Comparison of ENCODE assay signal across 8 cellular contexts in genomic region chr1:19209439-19209989, GRCh38. TPM values are rescaled to one million over a fixed set of nuclear protein-coding genes. Genes with fewer than 3 reads are reported as not detected.
DNase-seq lines count a peak whose midpoint lies in the region; ATAC-seq lines count a peak whose summit lies in the region.

No MANE protein-coding gene starts in this region.

- CTCF ChIA-PET in CD4-positive, alpha-beta memory T cell (lab: Charles Lee; ENCODE audit: partially characterized antibody): interaction anchor here (0.8 kb wide), 1 partner anchor 14 kb away, joined by 3 read pairs; no protein-coding TSS in a partner anchor

- no peaks in the 10 kb centered on the region for H3K36me3 ChIP-seq in CD4-positive, alpha-beta memory T cell (ENCODE audit: insufficient read depth, low read length)

- peak overlapping the region; percentile 95 for H3K27ac ChIP-seq in CD4-positive, alpha-beta memory T cell (ENCODE audit: low read depth, low read length)

- H3K4me3 ChIP-seq in CD4-positive, alpha-beta memory T cell (ENCODE audit: low read length in 2 of 2): peak overlapping the region; percentile 32 to 81

- POLR2A ChIA-PET in CD4-positive, alpha-beta memory T cell (lab: Charles Lee; ENCODE audit: partially characterized antibody): interaction anchor here (0.7 to 2.8 kb wide), 5 partner anchors 10 to 388 kb away, joined by 3 to 15 read pairs (median 3); partner anchors contain the start of genes EMC1 and MRTO4

- no peaks in the 10 kb centered on the region for H3K27me3 ChIP-seq in CD4-positive, alpha-beta memory T cell (ENCODE audit: insufficient read depth, low read length)

- H3K4me1 ChIP-seq in CD4-positive, alpha-beta memory T cell (ENCODE audit: insufficient read depth, low read length): peaks cover 77% of the 10 kb centered on the region

- H3K9me3 ChIP-seq in CD4-positive, alpha-beta memory T cell (ENCODE audit: control insufficient read depth in 1 of 2, low read length in 2 of 2): no peaks in the 10 kb centered on the region

- intact Hi-C loops in CD4-positive, alpha-beta memory T cell (cut with micrococcal nuclease): no loop called here

- peaks cover 0 to 2% (median 0%) of the 10 kb centered on the region in 8 donors for H3K9me3 Mint-ChIP-seq in CD4-positive, alpha-beta memory T cell

- ATAC-seq in GM19351 (IDR thresholded peaks at IDR 0.05; ENCODE audit: unreplicated experiment) (peak; percentile 51), HG03442 (IDR thresholded peaks at IDR 0.05; ENCODE audit: unreplicated experiment) (peak; percentile 48)

- DNase-seq in CD4-positive, alpha-beta memory T cell: peak in 1 of 5 donors; percentile 55
- DNase-seq in UCSD-AML1 (lab: John Stamatoyannopoulos, UW; ENCODE audit: unreplicated experiment) (peak; percentile 73), medulla oblongata (ENCODE audit: extremely low spot score) (peak; percentile 36), COLO829 (ENCODE audit: low spot score) (no peak)
- peak; percentile 17 for DNase-seq in effector CD4-positive, alpha-beta T cell
- peak; percentile 51 to 62 for DNase-seq in stimulated activated CD8-positive, alpha-beta memory T cell treated with anti-CD3 and anti-CD28 coated beads, Interleukin-2, amount 100 ng/mL, for 48 hours (ENCODE audit: low read depth in 2 of 2)

- H3K27ac Mint-ChIP-seq in CD4-positive, alpha-beta memory T cell: peak overlapping the region; percentile 91 to 99 (median 97)

- H3K36me3 Mint-ChIP-seq in CD4-positive, alpha-beta memory T cell: peaks cover 0 to 35% of the 10 kb centered on the region in 2 donors

- H3K4me1 Mint-ChIP-seq in CD4-positive, alpha-beta memory T cell: peaks cover 52 to 90% (median 72%) of the 10 kb centered on the region in 4 donors

- no peaks in the 10 kb centered on the region for H3K27me3 Mint-ChIP-seq in CD4-positive, alpha-beta memory T cell

- peak overlapping the region; percentile 90 to 99 (median 95) for H3K4me3 Mint-ChIP-seq in CD4-positive, alpha-beta memory T cell

RNA-seq across cellular contexts. Expression of gene UBR4, which starts 0.6 kb away (rescaled TPM):
- total RNA-seq in CD4-positive, alpha-beta memory T cell: 100 to 1,000 TPM; 152 to 154 TPM
- polyA plus RNA-seq in CD4-positive, alpha-beta memory T cell: 10 to 100 TPM in 1 of 2 donors, 1 to 10 TPM in 1; 3.8 to 26.9 TPM

RNA-seq across cellular contexts. Expression of gene EMC1, which starts 41.8 kb away (rescaled TPM):
- 10 to 100 TPM; 34.7 to 35.3 TPM for total RNA-seq in CD4-positive, alpha-beta memory T cell
- polyA plus RNA-seq in CD4-positive, alpha-beta memory T cell: 10 to 100 TPM; 21.2 to 24.3 TPM

RNA-seq across cellular contexts. Expression of gene MRTO4, which starts 42.1 kb away (rescaled TPM):
- total RNA-seq in CD4-positive, alpha-beta memory T cell: 10 to 100 TPM; 17.0 to 18.6 TPM
- polyA plus RNA-seq in CD4-positive, alpha-beta memory T cell: 10 to 100 TPM; 14.1 to 23.7 TPM
